ENCODE assay signal across 10 cellular contexts in genomic region chr2:216720722-216721121, GRCh38. TPM values are rescaled to one million over a fixed set of nuclear protein-coding genes. Genes with fewer than 3 reads are reported as not detected.
"Had no signal": no experiment of that assay in that cellular context is flagged by ENCODE, and none has a peak within 500 bp of the region (broad histone marks: within the 10 kb centered on the region; RNA-seq: fewer than 3 reads in every experiment).

No MANE protein-coding gene starts in this region.

- H3K4me2 ChIP-seq: GM23338, KMS-11 had no signal

- H3K27ac Mint-ChIP-seq: GM23338, HFFc6, IgD-negative memory B cell had no signal

- H3K4me3 ChIP-seq: GM23338, HAP-1 had no signal

- ATAC-seq: GM23338, HCT116, HepG2 had no signal

- H3K36me3 ChIP-seq: HAP-1 had no signal

- DNase-seq: H7, HFFc6, KBM-7 had no signal

- H3K9me3 ChIP-seq: HAP-1 had no signal

- H3K4me3 Mint-ChIP-seq: GM23338, HFFc6, IgD-negative memory B cell had no signal

- H3K4me1 Mint-ChIP-seq: IgD-negative memory B cell had no signal

- H3K4me1 ChIP-seq: HAP-1 had no signal

- H3K9me3 Mint-ChIP-seq: GM23338, HFFc6, IgD-negative memory B cell had no signal

- H3K9ac ChIP-seq: KMS-11 had no signal

- H3K36me3 Mint-ChIP-seq: IgD-negative memory B cell had no signal

- H3K27ac ChIP-seq: HL-60, KMS-11 had no signal

RNA-seq across cellular contexts. Expression of gene IGFBP5, which starts 25.4 kb away (rescaled TPM):
- total RNA-seq: HepG2 had no signal
- polyA plus RNA-seq: IgD-negative memory B cell had no signal
